ENCODE assay signal across 8 cellular contexts in genomic region chr6:122869437-122870024, GRCh38.
DNase-seq lines count a peak whose midpoint lies in the region; ATAC-seq and TF ChIP-seq lines count a peak whose summit lies in the region.

No MANE protein-coding gene starts in this region.

- no peak overlapping the region for H3K27ac ChIP-seq in SJCRH30

- H3K9me3 Mint-ChIP-seq in progenitor cell of endocrine pancreas (ENCODE audit: low read depth): no peaks in the 10 kb centered on the region

- H3K4me1 Mint-ChIP-seq in progenitor cell of endocrine pancreas (ENCODE audit: low read depth): no peaks in the 10 kb centered on the region

- peaks cover 7% of the 10 kb centered on the region for H3K4me1 ChIP-seq in SJCRH30

- H3K4me3 Mint-ChIP-seq in progenitor cell of endocrine pancreas (ENCODE audit: low read depth): no peak overlapping the region

- peak; percentile 85 for ATAC-seq in HG02678 (IDR thresholded peaks at IDR 0.05; ENCODE audit: unreplicated experiment)

- H3K27me3 ChIP-seq in SJCRH30: no peaks in the 10 kb centered on the region

- no peaks in the 10 kb centered on the region for H3K9me3 ChIP-seq in SJCRH30 (replicated peaks)

- H3K27me3 Mint-ChIP-seq in progenitor cell of endocrine pancreas: no peaks in the 10 kb centered on the region

- TF ChIP-seq CTCF in GM12874 (IDR thresholded peaks at IDR 0.05; ENCODE audit: insufficient read depth, low read depth, low read length) (peak; percentile 55), progenitor cell of endocrine pancreas (IDR thresholded peaks at IDR 0.05; ENCODE audit: unreplicated experiment) (peak; percentile 82)

- H3K36me3 Mint-ChIP-seq in progenitor cell of endocrine pancreas (ENCODE audit: insufficient read depth): no peaks in the 10 kb centered on the region

- DNase-seq in A172 (ENCODE audit: low spot score) (peak; percentile 45), NCI-H1105 treated with DMSO at 0.1 percent for 48 hours (lab: John Stamatoyannopoulos, UW) (peak; percentile 78), SJCRH30 (peak; percentile 50 to 72), fibroblast of the conjunctiva (ENCODE audit: low read depth) (peak; percentile 28), progenitor cell of endocrine pancreas (ENCODE audit: low spot score, unreplicated experiment) (no peak), activated gamma-delta T cell treated with Interleukin-2 at 50 U/mL for 16 hours (no peak)

- no peak overlapping the region for H3K27ac Mint-ChIP-seq in progenitor cell of endocrine pancreas

- H3K4me3 ChIP-seq in SJCRH30: no peak overlapping the region

- no peaks in the 10 kb centered on the region for H3K36me3 ChIP-seq in SJCRH30

Comparison
In these comparisons a context has a peak if more than half of its experiments do, and no peak if none do; other contexts are left out.
1. DNase-seq: peak in A172 (single experiment), NCI-H1105 treated with DMSO at 0.1 percent for 48 hours (single experiment), SJCRH30 (2 of 2) and fibroblast of the conjunctiva (single experiment); none in progenitor cell of endocrine pancreas (single experiment) and activated gamma-delta T cell treated with Interleukin-2 at 50 U/mL for 16 hours (single experiment).